Comparison of ENCODE assay signal across 24 cellular contexts in the genomic region with DNA sequence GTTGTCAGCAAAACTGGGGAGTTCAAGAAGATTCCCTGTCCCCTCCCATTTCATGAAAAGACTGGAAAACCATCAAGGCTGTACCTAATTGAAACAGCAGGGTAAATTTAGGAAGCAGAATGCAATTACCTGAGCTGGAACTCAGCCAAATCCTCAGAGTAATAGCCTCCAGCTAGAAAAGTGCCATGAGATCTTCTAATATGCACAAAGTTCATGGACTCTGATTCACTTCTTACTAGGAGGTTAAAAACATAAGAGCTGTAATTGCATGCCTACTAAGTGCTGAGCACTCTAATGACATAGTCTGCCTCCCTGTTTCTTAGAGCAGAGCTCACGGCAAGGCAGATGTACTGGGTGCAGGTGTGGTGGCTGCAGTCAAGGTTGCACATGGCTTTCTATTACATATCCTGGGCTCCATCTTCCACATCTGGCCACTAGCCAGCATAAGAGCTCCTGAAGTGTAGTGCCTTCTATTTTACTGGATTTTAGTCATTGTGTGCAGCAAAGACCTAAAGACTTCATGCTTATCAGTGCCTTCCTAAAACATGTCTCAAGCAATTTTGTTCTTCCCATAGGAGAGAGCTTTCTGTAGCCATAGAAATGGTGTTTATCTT.
DNase-seq lines count a peak whose midpoint lies in the region; ATAC-seq and TF ChIP-seq lines count a peak whose summit lies in the region.
"Had no signal": no experiment of that assay in that cellular context is flagged by ENCODE, and none has a peak within 500 bp of the region (broad histone marks: within the 10 kb centered on the region; RNA-seq: fewer than 3 reads in every experiment).

No MANE protein-coding gene starts in this region.

- TF ChIP-seq CTCF in epithelial cell of esophagus (IDR thresholded peaks at IDR 0.05; ENCODE audit: insufficient read depth, low read depth, low read length, missing control alignments) = no peak

- no peak for ATAC-seq in GM19467 (IDR thresholded peaks at IDR 0.05; ENCODE audit: unreplicated experiment)
- ATAC-seq: GM12878, left colon, T-helper 17 cell had no signal

- H3K4me3 ChIP-seq in epithelial cell of esophagus (ENCODE audit: low read length) = no peak overlapping the region
- H3K4me3 ChIP-seq: ascending aorta, GM12878, SJCRH30 had no signal

- DNase-seq in HT-29 (ENCODE audit: low spot score) (peak; percentile 14), NCI-H187 treated with DMSO at 0.1 percent for 48 hours (lab: John Stamatoyannopoulos, UW) (peak; percentile 38), NCI-H510A treated with DMSO at 0.1 percent for 48 hours (lab: John Stamatoyannopoulos, UW) (peak; percentile 77), epithelial cell of esophagus (ENCODE audit: low read depth) (peak; percentile 35), AG08396 (ENCODE audit: low spot score) (no peak), OCI-M1 (lab: John Stamatoyannopoulos, UW) (no peak), SW480 (ENCODE audit: low spot score) (no peak)
- DNase-seq: activated CD4-positive, alpha-beta memory T cell treated with anti-CD3 and anti-CD28 coated beads, Interleukin-2, amount 10 ng/mL, durations not matched to agents 7 days and 5 days; activated naive CD4-positive, alpha-beta T cell treated with anti-CD3 and anti-CD28 coated beads, Interleukin-2, amount 10 ng/mL, durations not matched to agents 7 days and 5 days; activated T-cell treated with anti-CD3 and anti-CD28 coated beads, Interleukin-2, amount 50 U/mL, for 24 hours; endodermal cell; GF-D8; glutamatergic neuron; H9; left colon; nephron progenitor cell; posterior cingulate gyrus; SJCRH30; stimulated activated CD4-positive, alpha-beta T cell treated with anti-CD3 and anti-CD28 coated beads, Interleukin-2, amount 100 ng/mL, for 48 hours; T-helper 17 cell; WERI-Rb-1 had no signal

Comparison
In these comparisons a context has a peak if more than half of its experiments do, and no peak if none do; other contexts are left out.
1. DNase-seq: peak in HT-29 (single experiment), NCI-H187 treated with DMSO at 0.1 percent for 48 hours (single experiment), NCI-H510A treated with DMSO at 0.1 percent for 48 hours (single experiment) and epithelial cell of esophagus (single experiment); none in AG08396 (single experiment), OCI-M1 (single experiment) and SW480 (single experiment).